20 cellular contexts compared by ENCODE assay signal in the genomic region with DNA sequence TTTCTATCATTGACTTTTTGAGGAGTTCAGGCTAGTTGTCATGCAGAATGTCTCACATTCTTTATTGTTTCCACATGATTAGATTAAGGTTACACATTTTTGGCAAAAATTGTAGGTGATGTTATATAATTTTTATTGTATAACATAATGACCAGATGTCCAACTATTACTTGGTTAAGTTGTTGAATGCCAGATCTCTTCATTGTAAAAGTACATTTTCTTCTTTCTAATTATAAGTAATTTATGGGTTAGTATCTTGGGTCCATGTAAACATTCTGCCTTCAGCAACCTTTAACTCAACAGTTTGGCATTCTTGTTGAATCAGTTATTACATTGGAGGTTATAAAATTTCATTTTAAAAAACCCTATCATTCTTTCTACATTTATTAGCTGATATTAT.
DNase-seq lines count a peak whose midpoint lies in the region; ATAC-seq and TF ChIP-seq lines count a peak whose summit lies in the region.
"Had no signal": no experiment of that assay in that cellular context is flagged by ENCODE, and none has a peak within 500 bp of the region (broad histone marks: within the 10 kb centered on the region; RNA-seq: fewer than 3 reads in every experiment).

No MANE protein-coding gene starts in this region.

- no peak overlapping the region for H3K27ac ChIP-seq in RWPE1
- H3K27ac ChIP-seq in MM.1S (ENCODE audit: low read length): no peak overlapping the region
- H3K27ac ChIP-seq: Peyer's patch, SJSA1 had no signal

- H3K36me3 ChIP-seq in MM.1S (replicated peaks; ENCODE audit: insufficient read depth, low read length): no peaks in the 10 kb centered on the region
- H3K36me3 ChIP-seq: Peyer's patch, SJSA1 had no signal

- H3K4me3 ChIP-seq in AG09309 (ENCODE audit: control insufficient read depth, low read depth, low read length) (no peak overlapping the region), MM.1S (ENCODE audit: low read length) (no peak overlapping the region)
- H3K4me3 ChIP-seq: K562, Peyer's patch, SJSA1 had no signal

- ATAC-seq in SK-N-SH treated with all-trans-retinoic acid at 6 μM for 48 hours: peak; percentile 58
- ATAC-seq: K562 had no signal

- H3K9me2 ChIP-seq in MM.1S (replicated peaks; ENCODE audit: insufficient read depth, low read length): no peaks in the 10 kb centered on the region

- H3K79me2 ChIP-seq in MM.1S (ENCODE audit: low read length): no peaks in the 10 kb centered on the region

- POLR2A ChIA-PET in RWPE1 (lab: Yijun Ruan, JAX; ENCODE audit: low non-redundant PET): no interaction called here

- CTCF ChIA-PET in RWPE1 (lab: Yijun Ruan, JAX): no interaction called here

- TF ChIP-seq CTCF in AG09309 (IDR thresholded peaks at IDR 0.05; ENCODE audit: control insufficient read depth, insufficient read depth, low read depth, low read length, missing control alignments) (no peak), RWPE1 (conservative IDR thresholded peaks at IDR 0.05; ENCODE audit: low read depth) (no peak), MM.1S (IDR thresholded peaks at IDR 0.05; ENCODE audit: low read length) (no peak)

- DNase-seq in AG09309 (ENCODE audit: low read depth) (peak; percentile 62), GM04504 (ENCODE audit: low read depth) (peak; percentile 65), fibroblast of peridontal ligament (ENCODE audit: extremely low read depth) (peak; percentile 51), hepatic stellate cell (ENCODE audit: low spot score) (no peak), RWPE1 (ENCODE audit: low spot score) (no peak), MM.1S (no peak), NCI-H2107 treated with DMSO at 0.1 percent for 48 hours (lab: John Stamatoyannopoulos, UW; ENCODE audit: unreplicated experiment) (no peak)
- DNase-seq: 8988T; DMS53; NCI-H1105; NCI-H146; NCI-H2029; NCI-H226; NCI-H510A treated with DMSO at 0.1 percent for 48 hours; NCI-H774; NK-92 treated with Interleukin-12 subunit alpha and Interleukin-12 subunit beta, amount 100 ng/mL, for 24 hours; Peyer's patch had no signal

- H3K9ac ChIP-seq in MM.1S (ENCODE audit: low read length): no peak overlapping the region

- H3K4me1 ChIP-seq in MM.1S (ENCODE audit: low read length): no peaks in the 10 kb centered on the region
- H3K4me1 ChIP-seq: Peyer's patch, SJSA1 had no signal

- H3K9me3 ChIP-seq in MM.1S (replicated peaks; ENCODE audit: insufficient read depth, low read length): no peaks in the 10 kb centered on the region
- H3K9me3 ChIP-seq: Peyer's patch, SJSA1 had no signal

- no peaks in the 10 kb centered on the region for H4K20me1 ChIP-seq in MM.1S (ENCODE audit: insufficient read depth, low read length)

- H3K4me2 ChIP-seq in MM.1S (ENCODE audit: low read depth, low read length): no peak overlapping the region

- H3F3A ChIP-seq in MM.1S (ENCODE audit: insufficient read depth, low read length): no peaks in the 10 kb centered on the region

- no peaks in the 10 kb centered on the region for H3K27me3 ChIP-seq in MM.1S (replicated peaks; ENCODE audit: insufficient read depth, low read length)
- H3K27me3 ChIP-seq: Peyer's patch, SJSA1 had no signal

- H2AFZ ChIP-seq in MM.1S (ENCODE audit: low read length): no peak overlapping the region

TF ChIP-seq in SK-N-SH treated with all-trans-retinoic acid at 6 μM for 48 hours, 23 proteins besides CTCF, POLR2A, EP300 and RAD21:
- TF ChIP-seq ZC3H10 (CRISPR knock-in tag; IDR thresholded peaks at IDR 0.05) (no peak), GLIS3 (CRISPR knock-in tag; IDR thresholded peaks at IDR 0.05) (no peak)

Comparison
In these comparisons a context has a peak if more than half of its experiments do, and no peak if none do; other contexts are left out.
1. DNase-seq: peak in AG09309 (single experiment), GM04504 (single experiment) and fibroblast of peridontal ligament (single experiment); none in hepatic stellate cell (single experiment), RWPE1 (single experiment), MM.1S (single experiment) and NCI-H2107 treated with DMSO at 0.1 percent for 48 hours (single experiment).